In genomic region chr5:36160617-36161016, GRCh38 we compare ENCODE assay signal across 18 cellular contexts. TPM values are rescaled to one million over a fixed set of nuclear protein-coding genes. Genes with fewer than 3 reads are reported as not detected.
A peak's percentile ranks its signal among the peaks of the same experiment; 100 is the strongest.
DNase-seq lines count a peak whose midpoint lies in the region; ATAC-seq and TF ChIP-seq lines count a peak whose summit lies in the region.
"Had no signal": no experiment of that assay in that cellular context is flagged by ENCODE, and none has a peak within 500 bp of the region (broad histone marks: within the 10 kb centered on the region; RNA-seq: fewer than 3 reads in every experiment).

No MANE protein-coding gene starts in this region.

- 57% methylated on average over 2 of the region's 3 CpGs for WGBS in right lobe of liver (ENCODE audit: insufficient coverage, low coverage, low lambda C conversion rate, missing lambda C conversion rate)

- intact Hi-C loops in right lobe of liver (cut with DNase I): no loop called here

- no peaks in the 10 kb centered on the region for H3K9me3 ChIP-seq in SJCRH30 (replicated peaks)
- H3K9me3 ChIP-seq in right lobe of liver: no peaks in the 10 kb centered on the region
- H3K9me3 ChIP-seq: BE2C had no signal

- no peak for TF ChIP-seq POLR2A in right lobe of liver (IDR thresholded peaks at IDR 0.05)

- H3K27me3 ChIP-seq in SJCRH30 (no peaks in the 10 kb centered on the region), right lobe of liver (no peaks in the 10 kb centered on the region)
- H3K27me3 ChIP-seq: BE2C had no signal

- peaks cover 45% of the 10 kb centered on the region for H3K36me3 Mint-ChIP-seq in T-helper 1 cell treated with Interleukin-12 subunit alpha and Interleukin-12 subunit beta and Interleukin-4 antibody, amounts not matched to agents 30 μg/mL and 1 μg/mL, for 36 hours (ENCODE audit: low read depth)

- no peak overlapping the region for H3K4me3 ChIP-seq in SJCRH30
- no peak overlapping the region for H3K4me3 ChIP-seq in right lobe of liver
- H3K4me3 ChIP-seq: PC-9 had no signal

- no peaks in the 10 kb centered on the region for H3K9me3 Mint-ChIP-seq in T-helper 1 cell treated with Interleukin-12 subunit alpha and Interleukin-12 subunit beta and Interleukin-4 antibody, amounts not matched to agents 30 μg/mL and 1 μg/mL, for 36 hours
- H3K9me3 Mint-ChIP-seq: CD4-positive, alpha-beta T cell had no signal

- H3K4me3 Mint-ChIP-seq in T-helper 1 cell treated with Interleukin-12 subunit alpha and Interleukin-12 subunit beta and Interleukin-4 antibody, amounts not matched to agents 30 μg/mL and 1 μg/mL, for 36 hours: no peak overlapping the region
- H3K4me3 Mint-ChIP-seq: CD4-positive, alpha-beta T cell had no signal

- peak overlapping the region; percentile 37 for H3K27ac Mint-ChIP-seq in T-helper 1 cell treated with Interleukin-12 subunit alpha and Interleukin-12 subunit beta and Interleukin-4 antibody, amounts not matched to agents 30 μg/mL and 1 μg/mL, for 36 hours
- H3K27ac Mint-ChIP-seq: CD4-positive, alpha-beta T cell had no signal

- ATAC-seq in right lobe of liver (peak; percentile 84 to 91 (median 90)), HG03097 (IDR thresholded peaks at IDR 0.05; ENCODE audit: low FRiP score, unreplicated experiment) (no peak), esophagus mucosa (no peak)

- H3K36me3 ChIP-seq in SJCRH30 (peaks cover 91% of the 10 kb centered on the region), right lobe of liver (peaks cover 0 to 28% (median 10%) of the 10 kb centered on the region in 4 donors)

- peaks cover 78% of the 10 kb centered on the region for H3K4me1 ChIP-seq in SJCRH30
- peaks cover 0 to 34% (median 12%) of the 10 kb centered on the region in 4 donors for H3K4me1 ChIP-seq in right lobe of liver

- H3K27ac ChIP-seq in SJCRH30 (peak overlapping the region; percentile 96), right lobe of liver (peak overlapping the region in 2 of 3 donors; percentile 58 to 69)
- H3K27ac ChIP-seq: 22Rv1, PC-9 had no signal

- H3K27me3 Mint-ChIP-seq in T-helper 1 cell treated with Interleukin-12 subunit alpha and Interleukin-12 subunit beta and Interleukin-4 antibody, amounts not matched to agents 30 μg/mL and 1 μg/mL, for 36 hours (ENCODE audit: low read depth): no peaks in the 10 kb centered on the region
- H3K27me3 Mint-ChIP-seq: CD4-positive, alpha-beta T cell had no signal

- TF ChIP-seq CTCF in right lobe of liver (IDR thresholded peaks at IDR 0.05): no peak

- peaks cover 35% of the 10 kb centered on the region for H3K4me1 Mint-ChIP-seq in T-helper 1 cell treated with Interleukin-12 subunit alpha and Interleukin-12 subunit beta and Interleukin-4 antibody, amounts not matched to agents 30 μg/mL and 1 μg/mL, for 36 hours (ENCODE audit: low read depth)

- no peak for DNase-seq in T-helper 1 cell
- DNase-seq in SJCRH30: peak; percentile 63 to 82
- DNase-seq in right lobe of liver: peak in 2 of 3 donors; percentile 21 to 62
- DNase-seq in glomerular visceral epithelial cell (ENCODE audit: extremely low spot score): no peak
- DNase-seq in activated CD4-positive, alpha-beta T cell treated with anti-CD3 and anti-CD28 coated beads for 4 hours: no peak
- DNase-seq: BE2C; Calu3; CD4-positive, alpha-beta T cell; NCI-H1092; NCI-H146; NCI-H2029 treated with DMSO at 0.1 percent for 48 hours; NCI-H2171; NCI-H526; PC-9 had no signal

RNA-seq across cellular contexts. Expression of gene SKP2, which starts 8.7 kb away (rescaled TPM):
- total RNA-seq in SJCRH30 (2014; rRNA removed; shearing (Covaris generic)): 561 and 589 TPM in 2 replicates
- 10 to 100 TPM; 11.8 to 25.0 (median 17.3) TPM for total RNA-seq in right lobe of liver
- 27.4 TPM for total RNA-seq in esophagus mucosa

RNA-seq across cellular contexts. Expression of gene LMBRD2, which starts 8.9 kb away (rescaled TPM):
- total RNA-seq in SJCRH30 (2014; rRNA removed; shearing (Covaris generic)): 14.9 and 16.4 TPM in 2 replicates
- total RNA-seq in right lobe of liver (10 to 100 TPM in 5 of 6 experiments, 1 to 10 TPM in 1; 8.0 to 13.0 (median 10.5) TPM), esophagus mucosa (5.8 TPM)

Comparison
In these comparisons a context has a peak if more than half of its experiments do, and no peak if none do; other contexts are left out.
1. DNase-seq: peak in SJCRH30 (2 of 2) and right lobe of liver (2 of 3); none in T-helper 1 cell (0 of 5), glomerular visceral epithelial cell (single experiment) and activated CD4-positive, alpha-beta T cell treated with anti-CD3 and anti-CD28 coated beads for 4 hours (0 of 2).
2. ATAC-seq: peak in right lobe of liver (4 of 4); none in HG03097 (single experiment) and esophagus mucosa (single experiment).
3. RNA of gene SKP2, which starts 8.7 kb away (total RNA-seq): 561 to 589 TPM in SJCRH30; 27.4 TPM in esophagus mucosa (single experiment) and 11.8 to 25.0 TPM in right lobe of liver; every median in the first group is over 10 times any median in the second.